1 cellular context compared by ENCODE assay signal in genomic region chr9:129653819-129654528, GRCh38.
TF ChIP-seq lines count a peak whose summit lies in the region.

No MANE protein-coding gene starts in this region.

TF ChIP-seq in WTC11, 78 proteins besides CTCF, POLR2A, EP300 and RAD21 (continued from another document):
- TF ChIP-seq PRDM15 (CRISPR knock-in tag; IDR thresholded peaks at IDR 0.05), result no peak
- TF ChIP-seq SMAD3 (CRISPR knock-in tag; IDR thresholded peaks at IDR 0.05; ENCODE audit: borderline replicate concordance), result no peak
- TF ChIP-seq CREB1 (CRISPR knock-in tag; IDR thresholded peaks at IDR 0.05), result no peak
- no peak for TF ChIP-seq FOXJ3 (CRISPR knock-in tag; IDR thresholded peaks at IDR 0.05; ENCODE audit: borderline replicate concordance)
- TF ChIP-seq ARID4B (CRISPR knock-in tag; IDR thresholded peaks at IDR 0.05; ENCODE audit: borderline replicate concordance), result no peak
- no peak for TF ChIP-seq ZNF317 (CRISPR knock-in tag; IDR thresholded peaks at IDR 0.05; ENCODE audit: borderline replicate concordance, low read depth)
- TF ChIP-seq NFATC4 (CRISPR knock-in tag; IDR thresholded peaks at IDR 0.05), result no peak
TF ChIP-seq in WTC11: peak in this region for 0.
